ENCODE assay signal across 1 cellular context in the genomic region with DNA sequence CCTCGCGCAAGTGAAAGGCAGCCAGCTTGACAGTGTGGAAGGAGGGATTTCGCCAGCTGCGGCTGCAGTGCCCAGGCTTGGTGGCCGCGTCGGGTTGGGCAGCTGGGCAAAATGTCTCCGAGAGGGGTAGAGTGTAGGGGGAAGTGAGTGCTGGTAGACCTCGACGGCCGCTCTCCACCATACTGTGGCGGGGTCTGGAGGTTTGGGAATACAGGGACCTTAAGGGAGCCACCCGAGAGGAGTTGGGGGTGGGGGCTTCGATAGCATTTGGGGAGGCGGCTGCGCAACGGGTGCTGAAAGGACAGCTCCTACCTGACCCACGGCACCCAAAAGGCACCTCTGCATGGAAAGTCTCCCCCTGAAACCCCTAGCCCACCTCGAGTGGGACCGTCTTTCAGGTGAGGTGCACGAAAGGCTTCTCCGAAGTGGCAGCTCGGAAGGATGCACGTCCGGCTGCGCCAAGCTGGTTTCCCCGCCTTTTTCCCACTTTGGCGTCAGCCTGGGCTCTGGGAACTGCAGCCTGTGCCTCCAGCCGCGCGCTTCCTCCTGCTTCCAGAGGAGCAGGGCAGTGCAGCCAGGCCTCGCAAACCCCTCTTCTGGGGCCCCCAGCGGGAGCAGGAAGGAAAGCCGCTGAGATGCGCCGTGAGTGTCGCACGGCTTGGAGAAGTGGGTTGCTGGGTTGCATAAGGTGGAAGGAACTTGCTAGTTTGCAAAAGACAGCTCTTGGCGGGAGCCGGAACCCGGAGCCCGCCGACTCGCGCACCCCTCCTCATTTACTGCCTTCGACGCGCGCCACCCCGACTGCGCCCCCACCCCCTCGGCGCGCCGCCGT.
A peak's percentile ranks its signal among the peaks of the same experiment; 100 is the strongest.
TF ChIP-seq lines count a peak whose summit lies in the region.

No MANE protein-coding gene starts in this region.

TF ChIP-seq in HepG2, 621 proteins besides CTCF, POLR2A, EP300 and RAD21 (continued from another document and continues in another):
- TF ChIP-seq, protein P1, sequence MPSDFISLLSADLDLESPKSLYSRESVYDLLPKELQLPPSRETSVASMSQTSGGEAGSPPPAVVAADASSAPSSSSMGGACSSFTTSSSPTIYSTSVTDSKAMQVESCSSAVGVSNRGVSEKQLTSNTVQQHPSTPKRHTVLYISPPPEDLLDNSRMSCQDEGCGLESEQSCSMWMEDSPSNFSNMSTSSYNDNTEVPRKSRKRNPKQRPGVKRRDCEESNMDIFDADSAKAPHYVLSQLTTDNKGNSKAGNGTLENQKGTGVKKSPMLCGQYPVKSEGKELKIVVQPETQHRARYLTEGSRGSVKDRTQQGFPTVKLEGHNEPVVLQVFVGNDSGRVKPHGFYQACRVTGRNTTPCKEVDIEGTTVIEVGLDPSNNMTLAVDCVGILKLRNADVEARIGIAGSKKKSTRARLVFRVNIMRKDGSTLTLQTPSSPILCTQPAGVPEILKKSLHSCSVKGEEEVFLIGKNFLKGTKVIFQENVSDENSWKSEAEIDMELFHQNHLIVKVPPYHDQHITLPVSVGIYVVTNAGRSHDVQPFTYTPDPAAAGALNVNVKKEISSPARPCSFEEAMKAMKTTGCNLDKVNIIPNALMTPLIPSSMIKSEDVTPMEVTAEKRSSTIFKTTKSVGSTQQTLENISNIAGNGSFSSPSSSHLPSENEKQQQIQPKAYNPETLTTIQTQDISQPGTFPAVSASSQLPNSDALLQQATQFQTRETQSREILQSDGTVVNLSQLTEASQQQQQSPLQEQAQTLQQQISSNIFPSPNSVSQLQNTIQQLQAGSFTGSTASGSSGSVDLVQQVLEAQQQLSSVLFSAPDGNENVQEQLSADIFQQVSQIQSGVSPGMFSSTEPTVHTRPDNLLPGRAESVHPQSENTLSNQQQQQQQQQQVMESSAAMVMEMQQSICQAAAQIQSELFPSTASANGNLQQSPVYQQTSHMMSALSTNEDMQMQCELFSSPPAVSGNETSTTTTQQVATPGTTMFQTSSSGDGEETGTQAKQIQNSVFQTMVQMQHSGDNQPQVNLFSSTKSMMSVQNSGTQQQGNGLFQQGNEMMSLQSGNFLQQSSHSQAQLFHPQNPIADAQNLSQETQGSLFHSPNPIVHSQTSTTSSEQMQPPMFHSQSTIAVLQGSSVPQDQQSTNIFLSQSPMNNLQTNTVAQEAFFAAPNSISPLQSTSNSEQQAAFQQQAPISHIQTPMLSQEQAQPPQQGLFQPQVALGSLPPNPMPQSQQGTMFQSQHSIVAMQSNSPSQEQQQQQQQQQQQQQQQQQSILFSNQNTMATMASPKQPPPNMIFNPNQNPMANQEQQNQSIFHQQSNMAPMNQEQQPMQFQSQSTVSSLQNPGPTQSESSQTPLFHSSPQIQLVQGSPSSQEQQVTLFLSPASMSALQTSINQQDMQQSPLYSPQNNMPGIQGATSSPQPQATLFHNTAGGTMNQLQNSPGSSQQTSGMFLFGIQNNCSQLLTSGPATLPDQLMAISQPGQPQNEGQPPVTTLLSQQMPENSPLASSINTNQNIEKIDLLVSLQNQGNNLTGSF (CRISPR knock-in tag; IDR thresholded peaks at IDR 0.05), result no peak
- TF ChIP-seq CREM (IDR thresholded peaks at IDR 0.05), result peak; percentile 27; the same call in 1 of the 2 replicates
- TF ChIP-seq CREM (CRISPR knock-in tag; IDR thresholded peaks at IDR 0.05), result no peak
- TF ChIP-seq AGO2 (optimal IDR thresholded peaks at IDR 0.05; ENCODE audit: low read depth, low read length), result peak; percentile 85
- TF ChIP-seq ZNF839 (CRISPR knock-in tag; IDR thresholded peaks at IDR 0.05; ENCODE audit: borderline replicate concordance), result no peak
- no peak; the same call in 1 of the 2 replicates for TF ChIP-seq ZNF224 (CRISPR knock-in tag; IDR thresholded peaks at IDR 0.05)
- no peak for TF ChIP-seq ZNF737 (CRISPR knock-in tag; IDR thresholded peaks at IDR 0.05; ENCODE audit: borderline replicate concordance)
- TF ChIP-seq, protein P2, sequence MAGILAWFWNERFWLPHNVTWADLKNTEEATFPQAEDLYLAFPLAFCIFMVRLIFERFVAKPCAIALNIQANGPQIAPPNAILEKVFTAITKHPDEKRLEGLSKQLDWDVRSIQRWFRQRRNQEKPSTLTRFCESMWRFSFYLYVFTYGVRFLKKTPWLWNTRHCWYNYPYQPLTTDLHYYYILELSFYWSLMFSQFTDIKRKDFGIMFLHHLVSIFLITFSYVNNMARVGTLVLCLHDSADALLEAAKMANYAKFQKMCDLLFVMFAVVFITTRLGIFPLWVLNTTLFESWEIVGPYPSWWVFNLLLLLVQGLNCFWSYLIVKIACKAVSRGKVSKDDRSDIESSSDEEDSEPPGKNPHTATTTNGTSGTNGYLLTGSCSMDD (CRISPR knock-in tag; IDR thresholded peaks at IDR 0.05), result no peak
- no peak for TF ChIP-seq NAIF1 (CRISPR knock-in tag; IDR thresholded peaks at IDR 0.05; ENCODE audit: borderline replicate concordance)
- no peak for TF ChIP-seq FOXA3 (CRISPR knock-in tag; IDR thresholded peaks at IDR 0.05)
- no peak for TF ChIP-seq MZF1 (CRISPR knock-in tag; IDR thresholded peaks at IDR 0.05; ENCODE audit: borderline replicate concordance)
- TF ChIP-seq, protein P3, sequence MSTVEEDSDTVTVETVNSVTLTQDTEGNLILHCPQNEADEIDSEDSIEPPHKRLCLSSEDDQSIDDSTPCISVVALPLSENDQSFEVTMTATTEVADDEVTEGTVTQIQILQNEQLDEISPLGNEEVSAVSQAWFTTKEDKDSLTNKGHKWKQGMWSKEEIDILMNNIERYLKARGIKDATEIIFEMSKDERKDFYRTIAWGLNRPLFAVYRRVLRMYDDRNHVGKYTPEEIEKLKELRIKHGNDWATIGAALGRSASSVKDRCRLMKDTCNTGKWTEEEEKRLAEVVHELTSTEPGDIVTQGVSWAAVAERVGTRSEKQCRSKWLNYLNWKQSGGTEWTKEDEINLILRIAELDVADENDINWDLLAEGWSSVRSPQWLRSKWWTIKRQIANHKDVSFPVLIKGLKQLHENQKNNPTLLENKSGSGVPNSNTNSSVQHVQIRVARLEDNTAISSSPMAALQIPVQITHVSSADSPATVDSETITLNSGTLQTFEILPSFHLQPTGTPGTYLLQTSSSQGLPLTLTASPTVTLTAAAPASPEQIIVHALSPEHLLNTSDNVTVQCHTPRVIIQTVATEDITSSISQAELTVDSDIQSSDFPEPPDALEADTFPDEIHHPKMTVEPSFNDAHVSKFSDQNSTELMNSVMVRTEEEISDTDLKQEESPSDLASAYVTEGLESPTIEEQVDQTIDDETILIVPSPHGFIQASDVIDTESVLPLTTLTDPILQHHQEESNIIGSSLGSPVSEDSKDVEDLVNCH (CRISPR knock-in tag; IDR thresholded peaks at IDR 0.05), result no peak
- no peak for TF ChIP-seq GFI1 (CRISPR knock-in tag; IDR thresholded peaks at IDR 0.05; ENCODE audit: borderline replicate concordance)
- TF ChIP-seq, protein P4, sequence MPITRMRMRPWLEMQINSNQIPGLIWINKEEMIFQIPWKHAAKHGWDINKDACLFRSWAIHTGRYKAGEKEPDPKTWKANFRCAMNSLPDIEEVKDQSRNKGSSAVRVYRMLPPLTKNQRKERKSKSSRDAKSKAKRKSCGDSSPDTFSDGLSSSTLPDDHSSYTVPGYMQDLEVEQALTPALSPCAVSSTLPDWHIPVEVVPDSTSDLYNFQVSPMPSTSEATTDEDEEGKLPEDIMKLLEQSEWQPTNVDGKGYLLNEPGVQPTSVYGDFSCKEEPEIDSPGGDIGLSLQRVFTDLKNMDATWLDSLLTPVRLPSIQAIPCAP (CRISPR knock-in tag; IDR thresholded peaks at IDR 0.05; ENCODE audit: low read depth), result no peak
- no peak for TF ChIP-seq ZFY (CRISPR knock-in tag; IDR thresholded peaks at IDR 0.05)
- TF ChIP-seq HOXA7 (CRISPR knock-in tag; IDR thresholded peaks at IDR 0.05), result no peak
- TF ChIP-seq ZNF850 (CRISPR knock-in tag; conservative IDR thresholded peaks at IDR 0.05), result no peak
- 0 out of 2 replicates have a peak, but pooled peaks have one; percentile 47 for TF ChIP-seq ZNF563 (CRISPR knock-in tag; IDR thresholded peaks at IDR 0.05)
- TF ChIP-seq, protein P5, sequence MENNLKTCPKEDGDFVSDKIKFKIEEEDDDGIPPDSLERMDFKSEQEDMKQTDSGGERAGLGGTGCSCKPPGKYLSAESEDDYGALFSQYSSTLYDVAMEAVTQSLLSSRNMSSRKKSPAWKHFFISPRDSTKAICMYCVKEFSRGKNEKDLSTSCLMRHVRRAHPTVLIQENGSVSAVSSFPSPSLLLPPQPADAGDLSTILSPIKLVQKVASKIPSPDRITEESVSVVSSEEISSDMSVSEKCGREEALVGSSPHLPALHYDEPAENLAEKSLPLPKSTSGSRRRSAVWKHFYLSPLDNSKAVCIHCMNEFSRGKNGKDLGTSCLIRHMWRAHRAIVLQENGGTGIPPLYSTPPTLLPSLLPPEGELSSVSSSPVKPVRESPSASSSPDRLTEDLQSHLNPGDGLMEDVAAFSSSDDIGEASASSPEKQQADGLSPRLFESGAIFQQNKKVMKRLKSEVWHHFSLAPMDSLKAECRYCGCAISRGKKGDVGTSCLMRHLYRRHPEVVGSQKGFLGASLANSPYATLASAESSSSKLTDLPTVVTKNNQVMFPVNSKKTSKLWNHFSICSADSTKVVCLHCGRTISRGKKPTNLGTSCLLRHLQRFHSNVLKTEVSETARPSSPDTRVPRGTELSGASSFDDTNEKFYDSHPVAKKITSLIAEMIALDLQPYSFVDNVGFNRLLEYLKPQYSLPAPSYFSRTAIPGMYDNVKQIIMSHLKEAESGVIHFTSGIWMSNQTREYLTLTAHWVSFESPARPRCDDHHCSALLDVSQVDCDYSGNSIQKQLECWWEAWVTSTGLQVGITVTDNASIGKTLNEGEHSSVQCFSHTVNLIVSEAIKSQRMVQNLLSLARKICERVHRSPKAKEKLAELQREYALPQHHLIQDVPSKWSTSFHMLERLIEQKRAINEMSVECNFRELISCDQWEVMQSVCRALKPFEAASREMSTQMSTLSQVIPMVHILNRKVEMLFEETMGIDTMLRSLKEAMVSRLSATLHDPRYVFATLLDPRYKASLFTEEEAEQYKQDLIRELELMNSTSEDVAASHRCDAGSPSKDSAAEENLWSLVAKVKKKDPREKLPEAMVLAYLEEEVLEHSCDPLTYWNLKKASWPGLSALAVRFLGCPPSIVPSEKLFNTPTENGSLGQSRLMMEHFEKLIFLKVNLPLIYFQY (CRISPR knock-in tag; IDR thresholded peaks at IDR 0.05; ENCODE audit: borderline replicate concordance), result no peak
- no peak for TF ChIP-seq ZNF607 (CRISPR knock-in tag; IDR thresholded peaks at IDR 0.05; ENCODE audit: borderline replicate concordance)
- TF ChIP-seq ZNF589 (CRISPR knock-in tag; conservative IDR thresholded peaks at IDR 0.05), result no peak
- TF ChIP-seq RBM22 (optimal IDR thresholded peaks at IDR 0.05; ENCODE audit: low read length), result peak; percentile 27
- TF ChIP-seq FIP1L1 (IDR thresholded peaks at IDR 0.05; ENCODE audit: borderline replicate concordance, insufficient read depth, low read depth, low read length), result no peak
- TF ChIP-seq, protein P6, sequence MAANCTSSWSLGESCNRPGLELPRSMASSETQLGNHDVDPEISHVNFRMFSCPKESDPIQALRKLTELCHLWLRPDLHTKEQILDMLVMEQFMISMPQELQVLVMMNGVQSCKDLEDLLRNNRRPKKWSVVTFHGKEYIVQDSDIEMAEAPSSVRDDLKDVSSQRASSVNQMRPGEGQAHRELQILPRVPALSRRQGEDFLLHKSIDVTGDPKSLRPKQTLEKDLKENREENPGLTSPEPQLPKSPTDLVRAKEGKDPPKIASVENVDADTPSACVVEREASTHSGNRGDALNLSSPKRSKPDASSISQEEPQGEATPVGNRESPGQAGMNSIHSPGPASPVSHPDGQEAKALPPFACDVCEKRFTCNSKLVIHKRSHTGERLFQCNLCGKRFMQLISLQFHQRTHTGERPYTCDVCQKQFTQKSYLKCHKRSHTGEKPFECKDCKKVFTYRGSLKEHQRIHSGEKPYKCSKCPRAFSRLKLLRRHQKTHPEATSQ (CRISPR knock-in tag; IDR thresholded peaks at IDR 0.05; ENCODE audit: borderline replicate concordance), result no peak
- TF ChIP-seq, protein P7, sequence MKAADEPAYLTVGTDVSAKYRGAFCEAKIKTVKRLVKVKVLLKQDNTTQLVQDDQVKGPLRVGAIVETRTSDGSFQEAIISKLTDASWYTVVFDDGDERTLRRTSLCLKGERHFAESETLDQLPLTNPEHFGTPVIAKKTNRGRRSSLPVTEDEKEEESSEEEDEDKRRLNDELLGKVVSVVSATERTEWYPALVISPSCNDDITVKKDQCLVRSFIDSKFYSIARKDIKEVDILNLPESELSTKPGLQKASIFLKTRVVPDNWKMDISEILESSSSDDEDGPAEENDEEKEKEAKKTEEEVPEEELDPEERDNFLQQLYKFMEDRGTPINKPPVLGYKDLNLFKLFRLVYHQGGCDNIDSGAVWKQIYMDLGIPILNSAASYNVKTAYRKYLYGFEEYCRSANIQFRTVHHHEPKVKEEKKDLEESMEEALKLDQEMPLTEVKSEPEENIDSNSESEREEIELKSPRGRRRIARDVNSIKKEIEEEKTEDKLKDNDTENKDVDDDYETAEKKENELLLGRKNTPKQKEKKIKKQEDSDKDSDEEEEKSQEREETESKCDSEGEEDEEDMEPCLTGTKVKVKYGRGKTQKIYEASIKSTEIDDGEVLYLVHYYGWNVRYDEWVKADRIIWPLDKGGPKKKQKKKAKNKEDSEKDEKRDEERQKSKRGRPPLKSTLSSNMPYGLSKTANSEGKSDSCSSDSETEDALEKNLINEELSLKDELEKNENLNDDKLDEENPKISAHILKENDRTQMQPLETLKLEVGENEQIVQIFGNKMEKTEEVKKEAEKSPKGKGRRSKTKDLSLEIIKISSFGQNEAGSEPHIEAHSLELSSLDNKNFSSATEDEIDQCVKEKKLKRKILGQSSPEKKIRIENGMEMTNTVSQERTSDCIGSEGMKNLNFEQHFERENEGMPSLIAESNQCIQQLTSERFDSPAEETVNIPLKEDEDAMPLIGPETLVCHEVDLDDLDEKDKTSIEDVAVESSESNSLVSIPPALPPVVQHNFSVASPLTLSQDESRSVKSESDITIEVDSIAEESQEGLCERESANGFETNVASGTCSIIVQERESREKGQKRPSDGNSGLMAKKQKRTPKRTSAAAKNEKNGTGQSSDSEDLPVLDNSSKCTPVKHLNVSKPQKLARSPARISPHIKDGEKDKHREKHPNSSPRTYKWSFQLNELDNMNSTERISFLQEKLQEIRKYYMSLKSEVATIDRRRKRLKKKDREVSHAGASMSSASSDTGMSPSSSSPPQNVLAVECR (CRISPR knock-in tag; IDR thresholded peaks at IDR 0.05; ENCODE audit: borderline replicate concordance), result no peak; the same call in 1 of the 2 replicates
- no peak for TF ChIP-seq ZNF772 (CRISPR knock-in tag; IDR thresholded peaks at IDR 0.05)
- TF ChIP-seq NBN (conservative IDR thresholded peaks at IDR 0.05), result no peak
- TF ChIP-seq, protein P8, sequence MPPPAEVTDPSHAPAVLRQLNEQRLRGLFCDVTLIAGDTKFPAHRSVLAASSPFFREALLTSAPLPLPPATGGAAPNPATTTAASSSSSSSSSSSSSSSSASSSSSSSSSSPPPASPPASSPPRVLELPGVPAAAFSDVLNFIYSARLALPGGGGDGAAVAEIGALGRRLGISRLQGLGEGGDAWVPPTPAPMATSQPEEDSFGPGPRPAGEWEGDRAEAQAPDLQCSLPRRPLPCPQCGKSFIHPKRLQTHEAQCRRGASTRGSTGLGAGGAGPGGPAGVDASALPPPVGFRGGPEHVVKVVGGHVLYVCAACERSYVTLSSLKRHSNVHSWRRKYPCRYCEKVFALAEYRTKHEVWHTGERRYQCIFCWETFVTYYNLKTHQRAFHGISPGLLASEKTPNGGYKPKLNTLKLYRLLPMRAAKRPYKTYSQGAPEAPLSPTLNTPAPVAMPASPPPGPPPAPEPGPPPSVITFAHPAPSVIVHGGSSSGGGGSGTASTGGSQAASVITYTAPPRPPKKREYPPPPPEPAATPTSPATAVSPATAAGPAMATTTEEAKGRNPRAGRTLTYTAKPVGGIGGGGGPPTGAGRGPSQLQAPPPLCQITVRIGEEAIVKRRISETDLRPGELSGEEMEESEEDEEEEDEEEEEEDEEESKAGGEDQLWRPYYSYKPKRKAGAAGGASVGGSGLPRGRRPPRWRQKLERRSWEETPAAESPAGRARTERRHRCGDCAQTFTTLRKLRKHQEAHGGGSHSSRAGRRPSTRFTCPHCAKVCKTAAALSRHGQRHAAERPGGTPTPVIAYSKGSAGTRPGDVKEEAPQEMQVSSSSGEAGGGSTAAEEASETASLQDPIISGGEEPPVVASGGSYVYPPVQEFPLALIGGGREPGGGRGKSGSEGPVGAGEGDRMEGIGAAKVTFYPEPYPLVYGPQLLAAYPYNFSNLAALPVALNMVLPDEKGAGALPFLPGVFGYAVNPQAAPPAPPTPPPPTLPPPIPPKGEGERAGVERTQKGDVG (CRISPR knock-in tag; IDR thresholded peaks at IDR 0.05; ENCODE audit: borderline replicate concordance), result 0 out of 2 replicates have a peak, but pooled peaks have one; percentile 29
